In genomic region chr2:148918554-148918953, GRCh38 we compare ENCODE assay signal across 21 cellular contexts. TPM values are rescaled to one million over a fixed set of nuclear protein-coding genes. Genes with fewer than 3 reads are reported as not detected.
DNase-seq lines count a peak whose midpoint lies in the region; ATAC-seq, FAIRE-seq and TF ChIP-seq lines count a peak whose summit lies in the region.
"Had no signal": no experiment of that assay in that cellular context is flagged by ENCODE, and none has a peak within 500 bp of the region (broad histone marks: within the 10 kb centered on the region; RNA-seq: fewer than 3 reads in every experiment).

No MANE protein-coding gene starts in this region.

- H3K79me2 ChIP-seq in K562 (ENCODE audit: control insufficient read depth, insufficient read depth, low read length) (no peaks in the 10 kb centered on the region), osteoblast (ENCODE audit: insufficient read depth, low read length) (no peaks in the 10 kb centered on the region)

- H3K36me3 ChIP-seq in HEK293 (ENCODE audit: control insufficient read depth in 2 of 2, insufficient read depth in 1 of 2, low read length in 2 of 2) (peaks cover 0 to 8% of the 10 kb centered on the region in 2 experiments; a peak in 1 of 3 replicates), K562 (ENCODE audit: control insufficient read depth, insufficient read depth, low read length) (no peaks in the 10 kb centered on the region), osteoblast (ENCODE audit: insufficient read depth, low read length) (no peaks in the 10 kb centered on the region)
- H3K36me3 ChIP-seq: BLaER1 treated with 17β-estradiol and CSF1 and Interleukin-3, amounts not matched to agents 10 nM and 100 nM had no signal

- no TSS peak for BruUV-seq in K562 (replicated peaks; lab: Mats Ljungman, UMichigan)

- no peak for FAIRE-seq in K562 (lab: Jason Lieb, UNC)
- FAIRE-seq: A549, D721Med, G401.6, GM12891, GM19239 had no signal

- TF ChIP-seq CTCF in HEK293 (tag by site-specific recombination; IDR thresholded peaks at IDR 0.05) (no peak), K562 (IDR thresholded peaks at IDR 0.05 in 2 of 3, conservative IDR thresholded peaks at IDR 0.05 in 1 of 3; ENCODE audit: insufficient read depth in 2 of 3, low read depth in 1 of 3, low read length in 3 of 3) (no peak), osteoblast (IDR thresholded peaks at IDR 0.05; ENCODE audit: extremely low read depth, low read depth, low read length) (no peak)

- no peak for ATAC-seq in K562
- ATAC-seq: A549; CD8-positive, alpha-beta T cell had no signal

- intact Hi-C loops in K562 (cut with micrococcal nuclease): no loop called here

- H3K9me3 ChIP-seq in HEK293 (ENCODE audit: control insufficient read depth, insufficient read depth, low read depth, low read length) (no peaks in the 10 kb centered on the region; the same call in 1 of the 2 replicates), K562 (replicated peaks; ENCODE audit: control insufficient read depth, insufficient read depth, low read depth, low read length) (no peaks in the 10 kb centered on the region), osteoblast (ENCODE audit: low read depth, low read length) (peaks cover 4% of the 10 kb centered on the region)

- no peak for TF ChIP-seq EP300 in K562 (IDR thresholded peaks at IDR 0.05; ENCODE audit: low read length)

- H3K4me1 ChIP-seq in HEK293 (ENCODE audit: control insufficient read depth, insufficient read depth, low read length) (no peaks in the 10 kb centered on the region), K562 (replicated peaks in 1 of 2; ENCODE audit: control insufficient read depth in 2 of 2, insufficient read depth in 2 of 2, low read length in 2 of 2) (no peaks in the 10 kb centered on the region), osteoblast (ENCODE audit: insufficient read depth, low read length) (no peaks in the 10 kb centered on the region)
- H3K4me1 ChIP-seq: A549; BLaER1 treated with 17β-estradiol and CSF1 and Interleukin-3, amounts not matched to agents 10 nM and 100 nM; Caco-2 had no signal

- H3K27ac ChIP-seq in HEK293 (ENCODE audit: extremely low read depth, low read depth, low read length) (no peak overlapping the region), K562 (ENCODE audit: extremely low read depth, low read depth, low read length) (no peak overlapping the region), osteoblast (ENCODE audit: low read depth, low read length) (no peak overlapping the region)
- H3K27ac ChIP-seq: 22Rv1; A549; BLaER1 treated with 17β-estradiol and CSF1 and Interleukin-3, amounts not matched to agents 10 nM and 100 nM; C4-2B had no signal

- H3K4me2 ChIP-seq in K562 (ENCODE audit: insufficient read depth, low read length) (no peak overlapping the region), osteoblast (ENCODE audit: insufficient read depth, low read length) (no peak overlapping the region)
- H3K4me2 ChIP-seq: A549; BLaER1 treated with 17β-estradiol and CSF1 and Interleukin-3, amounts not matched to agents 10 nM and 100 nM had no signal

- TF ChIP-seq POLR2A in K562 (conservative IDR thresholded peaks at IDR 0.05): no peak

- CTCF ChIA-PET in HEK293 (lab: Yijun Ruan, JAX) (no interaction called here), K562 (lab: Yijun Ruan, JAX; ENCODE audit: low intra/inter-chr PET ratio) (no interaction called here)

- TF ChIP-seq RAD21 in K562 (CRISPR knock-in tag; conservative IDR thresholded peaks at IDR 0.05 in 1 of 2, IDR thresholded peaks at IDR 0.05 in 1 of 2): no peak

- H3K4me3 ChIP-seq in HEK293 (ENCODE audit: low read depth, low read length) (no peak overlapping the region), K562 (no peak overlapping the region), osteoblast (ENCODE audit: insufficient read depth, low read length) (no peak overlapping the region)
- H3K4me3 ChIP-seq: A549; BLaER1 treated with 17β-estradiol and CSF1 and Interleukin-3, amounts not matched to agents 10 nM and 100 nM had no signal

- in situ Hi-C loops in K562 (cut with MboI): no loop called here

- POLR2A ChIA-PET in HEK293 (lab: Yijun Ruan, JAX): no interaction called here
- POLR2A ChIA-PET in K562 (lab: Yijun Ruan, JAX): interaction anchor here (1.0 kb wide), 1 partner anchor 9 kb away, joined by 3 read pairs; no protein-coding TSS in a partner anchor

- H4K20me1 ChIP-seq in K562 (replicated peaks; ENCODE audit: control insufficient read depth, insufficient read depth, low read length) (no peaks in the 10 kb centered on the region), osteoblast (ENCODE audit: insufficient read depth, low read length) (no peaks in the 10 kb centered on the region)
- H4K20me1 ChIP-seq: BLaER1 treated with 17β-estradiol and CSF1 and Interleukin-3, amounts not matched to agents 10 nM and 100 nM had no signal

- WGBS in K562 (ENCODE audit: insufficient coverage, low coverage, missing lambda C conversion rate): 0% methylated on average over 2 of the region's 2 CpGs

- no peaks in the 10 kb centered on the region for H3K9me1 ChIP-seq in K562 (ENCODE audit: control insufficient read depth, insufficient read depth, low read length)

- no peak overlapping the region for H2AFZ ChIP-seq in K562 (ENCODE audit: low read depth, low read length)
- no peak overlapping the region for H2AFZ ChIP-seq in osteoblast (ENCODE audit: low read length)

- peak; percentile 15 for DNase-seq in DMS 273 (lab: John Stamatoyannopoulos, UW; ENCODE audit: unreplicated experiment)
- DNase-seq in DMS 273 treated with DMSO at 0.1 percent for 48 hours (lab: John Stamatoyannopoulos, UW): no peak
- no peak for DNase-seq in K562 (ENCODE audit: extremely low read depth in 1 of 4, low spot score in 3 of 4)
- no peak for DNase-seq in osteoblast (ENCODE audit: insufficient read length, low spot score, missing footprints)
- DNase-seq in NCI-H2171 treated with DMSO at 0.1 percent for 48 hours (lab: John Stamatoyannopoulos, UW): no peak
- DNase-seq: AML-193; Caco-2; Calu3; CD4-positive, alpha-beta T cell; CD8-positive, alpha-beta T cell; DMS79 treated with DMSO at 0.1 percent for 48 hours; GF-D8 had no signal

- no peak overlapping the region for H3K9ac ChIP-seq in K562 (ENCODE audit: insufficient read depth in 1 of 2, low read depth in 2 of 2, low read length in 2 of 2)
- H3K9ac ChIP-seq: BLaER1 treated with 17β-estradiol and CSF1 and Interleukin-3, amounts not matched to agents 10 nM and 100 nM had no signal

- no peaks in the 10 kb centered on the region for H3K27me3 ChIP-seq in K562 (ENCODE audit: control insufficient read depth in 2 of 2, insufficient read depth in 2 of 2, low read length in 2 of 2)
- no peaks in the 10 kb centered on the region for H3K27me3 ChIP-seq in osteoblast (ENCODE audit: insufficient read depth, low read length)
- H3K27me3 ChIP-seq: BLaER1 treated with 17β-estradiol and CSF1 and Interleukin-3, amounts not matched to agents 10 nM and 100 nM had no signal

TF ChIP-seq in HEK293, 187 proteins besides CTCF, POLR2A, EP300 and RAD21:
- TF ChIP-seq ZNF133 (tag by site-specific recombination; IDR thresholded peaks at IDR 0.05) (peak; percentile 96), SETDB1 (IDR thresholded peaks at IDR 0.05; ENCODE audit: insufficient read length, low read length) (peak; percentile 84), MZF1 (tag by site-specific recombination; IDR thresholded peaks at IDR 0.05; ENCODE audit: borderline replicate concordance) (no peak)

TF ChIP-seq in K562, 482 proteins besides CTCF, POLR2A, EP300 and RAD21:
- TF ChIP-seq ZNF76 (CRISPR knock-in tag; IDR thresholded peaks at IDR 0.05; ENCODE audit: borderline replicate concordance): no peak
- TF ChIP-seq TRIM28 (IDR thresholded peaks at IDR 0.05): peak; percentile 28; the same call in 1 of the 2 replicates
TF ChIP-seq in K562: peak in this region for 1.

RNA-seq across cellular contexts. Expression of gene KIF5C, which starts 43.5 kb away (rescaled TPM):
- total RNA-seq in K562 (2011; cell fraction: chromatin; rRNA removed; ENCODE audit: low replicate concordance): not detected in 2 replicates
- not detected in 2 replicates for total RNA-seq in K562 (2011; cell fraction: nucleolus; rRNA removed)
- total RNA-seq in K562 (2011; cell fraction: nucleoplasm; rRNA removed): not detected in 2 replicates
- total RNA-seq in K562 (2014; rRNA removed) (not detected in 2 replicates), K562 (2014; rRNA removed; fragmentation: Illumina TruSeq; extraction: Trizol) (not detected in 2 replicates), K562 (2015; rRNA removed; fragmentation: Illumina TruSeq; extraction: Trizol) (not detected in 2 replicates), K562 (2021) (0.09 TPM in 2 replicates), osteoblast (0.29 and 0.36 TPM in 2 replicates)
- polyA plus RNA-seq in K562 (2011; rRNA removed) (0.01 TPM in 1 of 2 replicates, not detected in the other), K562 (2014; fragmentation: Illumina TruSeq; extraction: Trizol) (0.01 TPM in 1 of 2 replicates, not detected in the other), K562 (2014; fragmentation: Nextera tagmentation; extraction: Ambion mirVana) (not detected), K562 (2014; rRNA removed) (not detected in 2 replicates)
- polyA plus RNA-seq in K562 (2011; cell fraction: cytosol; rRNA removed): not detected in 2 replicates
- not detected in 2 replicates for polyA plus RNA-seq in K562 (2011; cell fraction: nucleus; rRNA removed)
- polyA plus RNA-seq in K562 (2012): 0.03 TPM in 2 replicates
- not detected in 2 replicates for polyA minus RNA-seq in K562 (2011; rRNA and poly(A)+ RNA removed)
- not detected in 2 replicates for polyA minus RNA-seq in K562 (2011; cell fraction: cytosol; rRNA and poly(A)+ RNA removed)
- polyA minus RNA-seq in K562 (2011; cell fraction: nucleus; rRNA and poly(A)+ RNA removed): not detected in 2 replicates
